In the genomic region with DNA sequence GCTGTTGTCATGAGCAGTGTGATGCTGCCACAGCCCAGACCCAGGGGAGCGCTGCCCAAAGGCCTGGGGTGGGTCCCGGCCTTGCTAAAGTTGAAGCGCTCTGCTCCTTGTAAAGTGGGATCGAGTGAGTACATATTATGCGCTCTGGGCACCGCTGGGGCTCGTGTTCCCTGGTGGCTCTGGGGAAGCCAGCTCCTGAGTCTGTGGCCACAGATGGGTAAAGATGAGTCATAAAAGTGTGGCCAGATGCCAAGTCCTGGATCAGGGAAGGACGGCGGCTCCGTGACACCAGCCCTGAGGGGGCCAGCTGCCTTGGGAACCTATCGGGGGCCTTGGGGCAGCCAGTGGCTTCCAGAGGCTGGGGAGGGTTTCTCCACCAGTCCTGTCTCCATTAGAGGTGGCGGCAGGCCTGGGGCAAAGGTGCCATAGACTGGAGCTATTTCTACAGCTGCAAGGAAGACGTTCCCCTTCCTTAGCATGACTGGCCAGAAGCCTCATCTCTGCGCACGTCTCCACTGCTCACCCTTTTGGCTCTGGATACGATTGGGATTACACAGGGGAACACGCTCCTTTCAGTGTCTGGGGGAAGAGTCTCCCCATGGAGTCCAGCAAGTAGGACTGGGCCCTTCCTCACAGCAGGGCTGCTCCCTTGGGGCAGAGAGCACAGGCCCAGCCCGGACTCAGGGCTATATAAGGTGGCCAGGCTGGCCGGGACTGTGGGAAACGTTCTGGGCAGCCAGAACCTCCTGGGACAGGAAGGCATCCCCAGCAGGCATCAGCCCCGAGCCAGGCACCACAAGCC, we compare ENCODE assay signal across 1 cellular context.
A peak's percentile ranks its signal among the peaks of the same experiment; 100 is the strongest.
TF ChIP-seq lines count a peak whose summit lies in the region.

No MANE protein-coding gene starts in this region.

TF ChIP-seq in SK-N-SH, 30 proteins besides CTCF, POLR2A, EP300 and RAD21 (continued from another document):
- TF ChIP-seq, protein P1, sequence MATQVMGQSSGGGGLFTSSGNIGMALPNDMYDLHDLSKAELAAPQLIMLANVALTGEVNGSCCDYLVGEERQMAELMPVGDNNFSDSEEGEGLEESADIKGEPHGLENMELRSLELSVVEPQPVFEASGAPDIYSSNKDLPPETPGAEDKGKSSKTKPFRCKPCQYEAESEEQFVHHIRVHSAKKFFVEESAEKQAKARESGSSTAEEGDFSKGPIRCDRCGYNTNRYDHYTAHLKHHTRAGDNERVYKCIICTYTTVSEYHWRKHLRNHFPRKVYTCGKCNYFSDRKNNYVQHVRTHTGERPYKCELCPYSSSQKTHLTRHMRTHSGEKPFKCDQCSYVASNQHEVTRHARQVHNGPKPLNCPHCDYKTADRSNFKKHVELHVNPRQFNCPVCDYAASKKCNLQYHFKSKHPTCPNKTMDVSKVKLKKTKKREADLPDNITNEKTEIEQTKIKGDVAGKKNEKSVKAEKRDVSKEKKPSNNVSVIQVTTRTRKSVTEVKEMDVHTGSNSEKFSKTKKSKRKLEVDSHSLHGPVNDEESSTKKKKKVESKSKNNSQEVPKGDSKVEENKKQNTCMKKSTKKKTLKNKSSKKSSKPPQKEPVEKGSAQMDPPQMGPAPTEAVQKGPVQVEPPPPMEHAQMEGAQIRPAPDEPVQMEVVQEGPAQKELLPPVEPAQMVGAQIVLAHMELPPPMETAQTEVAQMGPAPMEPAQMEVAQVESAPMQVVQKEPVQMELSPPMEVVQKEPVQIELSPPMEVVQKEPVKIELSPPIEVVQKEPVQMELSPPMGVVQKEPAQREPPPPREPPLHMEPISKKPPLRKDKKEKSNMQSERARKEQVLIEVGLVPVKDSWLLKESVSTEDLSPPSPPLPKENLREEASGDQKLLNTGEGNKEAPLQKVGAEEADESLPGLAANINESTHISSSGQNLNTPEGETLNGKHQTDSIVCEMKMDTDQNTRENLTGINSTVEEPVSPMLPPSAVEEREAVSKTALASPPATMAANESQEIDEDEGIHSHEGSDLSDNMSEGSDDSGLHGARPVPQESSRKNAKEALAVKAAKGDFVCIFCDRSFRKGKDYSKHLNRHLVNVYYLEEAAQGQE (IDR thresholded peaks at IDR 0.05; ENCODE audit: low read depth, low read length): no peak
- TF ChIP-seq GATA2 (CRISPR knock-in tag; IDR thresholded peaks at IDR 0.05): no peak
- TF ChIP-seq EZH2phosphoT487 (IDR thresholded peaks at IDR 0.05; ENCODE audit: borderline replicate concordance, low read depth): no peak
- TF ChIP-seq TEAD4 (IDR thresholded peaks at IDR 0.05; ENCODE audit: borderline replicate concordance, insufficient read depth): no peak
- TF ChIP-seq RXRA (IDR thresholded peaks at IDR 0.05; ENCODE audit: borderline replicate concordance, low read depth): no peak
- TF ChIP-seq, protein P2, sequence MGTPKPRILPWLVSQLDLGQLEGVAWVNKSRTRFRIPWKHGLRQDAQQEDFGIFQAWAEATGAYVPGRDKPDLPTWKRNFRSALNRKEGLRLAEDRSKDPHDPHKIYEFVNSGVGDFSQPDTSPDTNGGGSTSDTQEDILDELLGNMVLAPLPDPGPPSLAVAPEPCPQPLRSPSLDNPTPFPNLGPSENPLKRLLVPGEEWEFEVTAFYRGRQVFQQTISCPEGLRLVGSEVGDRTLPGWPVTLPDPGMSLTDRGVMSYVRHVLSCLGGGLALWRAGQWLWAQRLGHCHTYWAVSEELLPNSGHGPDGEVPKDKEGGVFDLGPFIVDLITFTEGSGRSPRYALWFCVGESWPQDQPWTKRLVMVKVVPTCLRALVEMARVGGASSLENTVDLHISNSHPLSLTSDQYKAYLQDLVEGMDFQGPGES (IDR thresholded peaks at IDR 0.05; ENCODE audit: low read depth, low read length): no peak
- no peak for TF ChIP-seq SMC3 (IDR thresholded peaks at IDR 0.05; ENCODE audit: low read depth, low read length)
- TF ChIP-seq RFX5 (IDR thresholded peaks at IDR 0.05; ENCODE audit: low read length): no peak
- TF ChIP-seq, protein P3, sequence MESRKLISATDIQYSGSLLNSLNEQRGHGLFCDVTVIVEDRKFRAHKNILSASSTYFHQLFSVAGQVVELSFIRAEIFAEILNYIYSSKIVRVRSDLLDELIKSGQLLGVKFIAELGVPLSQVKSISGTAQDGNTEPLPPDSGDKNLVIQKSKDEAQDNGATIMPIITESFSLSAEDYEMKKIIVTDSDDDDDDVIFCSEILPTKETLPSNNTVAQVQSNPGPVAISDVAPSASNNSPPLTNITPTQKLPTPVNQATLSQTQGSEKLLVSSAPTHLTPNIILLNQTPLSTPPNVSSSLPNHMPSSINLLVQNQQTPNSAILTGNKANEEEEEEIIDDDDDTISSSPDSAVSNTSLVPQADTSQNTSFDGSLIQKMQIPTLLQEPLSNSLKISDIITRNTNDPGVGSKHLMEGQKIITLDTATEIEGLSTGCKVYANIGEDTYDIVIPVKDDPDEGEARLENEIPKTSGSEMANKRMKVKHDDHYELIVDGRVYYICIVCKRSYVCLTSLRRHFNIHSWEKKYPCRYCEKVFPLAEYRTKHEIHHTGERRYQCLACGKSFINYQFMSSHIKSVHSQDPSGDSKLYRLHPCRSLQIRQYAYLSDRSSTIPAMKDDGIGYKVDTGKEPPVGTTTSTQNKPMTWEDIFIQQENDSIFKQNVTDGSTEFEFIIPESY (IDR thresholded peaks at IDR 0.05; ENCODE audit: borderline replicate concordance, low read depth): no peak
- no peak for TF ChIP-seq YY1 (IDR thresholded peaks at IDR 0.05; ENCODE audit: low read depth)
- no peak for TF ChIP-seq MEF2A (IDR thresholded peaks at IDR 0.05; ENCODE audit: borderline replicate concordance, low read depth)
- peak; percentile 32; the same call in 1 of the 2 replicates for TF ChIP-seq SIN3A (IDR thresholded peaks at IDR 0.05; ENCODE audit: borderline replicate concordance, low read depth, low read length)
- no peak for TF ChIP-seq NRF1 (IDR thresholded peaks at IDR 0.05; ENCODE audit: low read depth, low read length)
- TF ChIP-seq, protein P4, sequence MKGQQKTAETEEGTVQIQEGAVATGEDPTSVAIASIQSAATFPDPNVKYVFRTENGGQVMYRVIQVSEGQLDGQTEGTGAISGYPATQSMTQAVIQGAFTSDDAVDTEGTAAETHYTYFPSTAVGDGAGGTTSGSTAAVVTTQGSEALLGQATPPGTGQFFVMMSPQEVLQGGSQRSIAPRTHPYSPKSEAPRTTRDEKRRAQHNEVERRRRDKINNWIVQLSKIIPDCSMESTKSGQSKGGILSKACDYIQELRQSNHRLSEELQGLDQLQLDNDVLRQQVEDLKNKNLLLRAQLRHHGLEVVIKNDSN (IDR thresholded peaks at IDR 0.05; ENCODE audit: borderline replicate concordance, low read depth): no peak
- TF ChIP-seq FOXJ3 (CRISPR knock-in tag; IDR thresholded peaks at IDR 0.05): no peak
